ENCODE assay signal across 8 cellular contexts in genomic region chr19:3556978-3557460, GRCh38. TPM values are rescaled to one million over a fixed set of nuclear protein-coding genes. Genes with fewer than 3 reads are reported as not detected.
A peak's percentile ranks its signal among the peaks of the same experiment; 100 is the strongest.
DNase-seq lines count a peak whose midpoint lies in the region; ATAC-seq and TF ChIP-seq lines count a peak whose summit lies in the region.

No MANE protein-coding gene starts in this region.

- no peaks in the 10 kb centered on the region for H3K27me3 Mint-ChIP-seq in stimulated activated memory B cell treated with anti-CD40 and anti-IgM and Interleukin-4, amounts not matched to agents 10 μg/mL and 1 μg/mL and 100 μg/mL, for 72 hours

- H3K4me1 ChIP-seq in ACC112 (ENCODE audit: control insufficient read depth, insufficient read depth, low read length, unreplicated experiment): peaks cover 11% of the 10 kb centered on the region
- no peaks in the 10 kb centered on the region for H3K4me1 ChIP-seq in colonic mucosa
- H3K4me1 ChIP-seq in mononuclear cell (ENCODE audit: insufficient read depth, low read length): peaks cover 58% of the 10 kb centered on the region

- H2AFZ ChIP-seq in ACC112 (ENCODE audit: low read length, unreplicated experiment): peak overlapping the region; percentile 14

- no peaks in the 10 kb centered on the region for H3K27me3 ChIP-seq in ACC112 (ENCODE audit: insufficient read depth, low read length)
- no peaks in the 10 kb centered on the region for H3K27me3 ChIP-seq in HL-60 (ENCODE audit: insufficient read depth, poor library complexity, severe bottlenecking)
- no peaks in the 10 kb centered on the region for H3K27me3 ChIP-seq in colonic mucosa
- no peaks in the 10 kb centered on the region for H3K27me3 ChIP-seq in mononuclear cell (ENCODE audit: insufficient read depth, low read length)

- DNase-seq in HL-60 (ENCODE audit: low read depth in 1 of 2, low spot score in 1 of 2) (no peak), colonic mucosa (peak; percentile 55), T1000 (lab: John Stamatoyannopoulos, UW) (no peak)
- DNase-seq in activated CD4-positive, CD25-positive, alpha-beta regulatory T cell treated with anti-CD3 and anti-CD28 coated beads, Interleukin-2, amount 50 U/mL, for 72 hours: peak; percentile 66

- intact Hi-C loops in colonic mucosa (cut with DNase I): no loop called here

- TF ChIP-seq CTCF in HL-60 (IDR thresholded peaks at IDR 0.05; ENCODE audit: insufficient read depth, low read length) (no peak), colonic mucosa (IDR thresholded peaks at IDR 0.05) (no peak)

- peak overlapping the region; percentile 77 to 90 for H3K9ac ChIP-seq in colonic mucosa (ENCODE audit: low read depth in 2 of 2, low read length in 2 of 2)

- peak overlapping the region; percentile 99 for H3K27ac Mint-ChIP-seq in stimulated activated memory B cell treated with anti-CD40 and anti-IgM and Interleukin-4, amounts not matched to agents 10 μg/mL and 1 μg/mL and 100 μg/mL, for 72 hours

- H3K4me3 ChIP-seq in ACC112 (ENCODE audit: low read depth, low read length) (peak overlapping the region; percentile 95), HL-60 (replicated peaks; ENCODE audit: insufficient read depth, low read length) (peak overlapping the region; percentile 77), colonic mucosa (peak overlapping the region; percentile 93), mononuclear cell (ENCODE audit: low read length) (peak overlapping the region; percentile 77)

- H3K79me2 ChIP-seq in ACC112 (ENCODE audit: control insufficient read depth, insufficient read depth, low read length, unreplicated experiment): peaks cover 39% of the 10 kb centered on the region

- H3K36me3 ChIP-seq in ACC112 (ENCODE audit: insufficient read depth, low read length) (no peaks in the 10 kb centered on the region), colonic mucosa (no peaks in the 10 kb centered on the region)

- peak; percentile 9 for ATAC-seq in GM19035 (IDR thresholded peaks at IDR 0.05; ENCODE audit: unreplicated experiment)
- ATAC-seq in stimulated activated memory B cell treated with anti-CD40 and anti-IgM and Interleukin-4, amounts not matched to agents 10 μg/mL and 1 μg/mL and 100 μg/mL, for 72 hours: peak; percentile 66

- H3K9me3 ChIP-seq in colonic mucosa (no peaks in the 10 kb centered on the region), mononuclear cell (ENCODE audit: low read depth, low read length) (no peaks in the 10 kb centered on the region)

- H3K9me3 Mint-ChIP-seq in stimulated activated memory B cell treated with anti-CD40 and anti-IgM and Interleukin-4, amounts not matched to agents 10 μg/mL and 1 μg/mL and 100 μg/mL, for 72 hours: no peaks in the 10 kb centered on the region

- H3K4me1 Mint-ChIP-seq in stimulated activated memory B cell treated with anti-CD40 and anti-IgM and Interleukin-4, amounts not matched to agents 10 μg/mL and 1 μg/mL and 100 μg/mL, for 72 hours: peaks cover 57% of the 10 kb centered on the region

- H3K4me3 Mint-ChIP-seq in stimulated activated memory B cell treated with anti-CD40 and anti-IgM and Interleukin-4, amounts not matched to agents 10 μg/mL and 1 μg/mL and 100 μg/mL, for 72 hours: peak overlapping the region; percentile 97

- H3K36me3 Mint-ChIP-seq in stimulated activated memory B cell treated with anti-CD40 and anti-IgM and Interleukin-4, amounts not matched to agents 10 μg/mL and 1 μg/mL and 100 μg/mL, for 72 hours: peaks cover 19% of the 10 kb centered on the region

- no peak overlapping the region; the same call in 1 of the 2 replicates for H3K27ac ChIP-seq in ACC112 (ENCODE audit: low read depth, low read length)
- peak overlapping the region; percentile 60 for H3K27ac ChIP-seq in HL-60 (replicated peaks)
- H3K27ac ChIP-seq in colonic mucosa: no peak overlapping the region

RNA-seq across cellular contexts. Expression of gene MFSD12, which starts 0.4 kb away (rescaled TPM):
- 10 to 100 TPM; 28.4 to 54.3 TPM for total RNA-seq in colonic mucosa
- total RNA-seq in mononuclear cell: 37.8 TPM

RNA-seq across cellular contexts. Expression of gene HMG20B, which starts 15.7 kb away (rescaled TPM):
- total RNA-seq in colonic mucosa: 100 to 1,000 TPM in 1 of 2 donors, 10 to 100 TPM in 1; 87.9 to 118 TPM
- 34.7 TPM for total RNA-seq in mononuclear cell

RNA-seq across cellular contexts. Expression of gene TEKTIP1, which starts 18.0 kb away (rescaled TPM):
- total RNA-seq in colonic mucosa (1 to 10 TPM; 1.5 to 4.7 TPM), mononuclear cell (0.84 TPM)

RNA-seq across cellular contexts. Expression of gene GIPC3, which starts 28.3 kb away (rescaled TPM):
- total RNA-seq in colonic mucosa (1 to 10 TPM in 1 of 2 donors, under 1 TPM in 1; 0.40 to 1.1 TPM), mononuclear cell (0.21 TPM)

RNA-seq across cellular contexts. Expression of gene TBXA2R, which starts 49.7 kb away (rescaled TPM):
- total RNA-seq in colonic mucosa: 1 to 10 TPM; 1.5 to 1.7 TPM
- 1.8 TPM for total RNA-seq in mononuclear cell

Comparison
In these comparisons a context has a peak if more than half of its experiments do, and no peak if none do; other contexts are left out.
1. DNase-seq: peak in activated CD4-positive, CD25-positive, alpha-beta regulatory T cell treated with anti-CD3 and anti-CD28 coated beads, Interleukin-2, amount 50 U/mL, for 72 hours (single experiment) and colonic mucosa (single experiment); none in HL-60 (0 of 2) and T1000 (single experiment).
2. Peak in every context shown above with its lines, with median percentiles within 50 percentile points of each other: H3K4me3 ChIP-seq.